ENCODE assay signal across 18 cellular contexts in the genomic region with DNA sequence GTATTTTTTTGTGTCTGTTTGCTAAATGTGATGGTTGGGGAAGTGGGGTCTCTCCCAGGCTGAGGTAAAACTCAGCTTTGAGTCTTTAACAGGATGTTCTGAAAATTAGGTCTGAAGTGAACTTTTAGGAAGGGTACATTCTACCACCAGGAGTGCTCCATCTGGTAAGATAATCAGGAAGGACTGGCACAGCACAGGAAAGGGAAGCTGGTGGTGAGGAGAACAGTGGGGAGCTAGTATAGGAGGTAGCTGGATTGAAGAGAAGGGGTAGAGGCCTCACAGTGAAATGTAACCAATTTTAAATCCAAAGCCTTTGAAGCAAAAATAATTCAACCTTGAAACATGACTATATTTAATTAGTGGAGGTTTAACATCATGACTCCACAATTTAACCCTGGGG.
DNase-seq lines count a peak whose midpoint lies in the region; ATAC-seq and TF ChIP-seq lines count a peak whose summit lies in the region.
"Had no signal": no experiment of that assay in that cellular context is flagged by ENCODE, and none has a peak within 500 bp of the region (broad histone marks: within the 10 kb centered on the region; RNA-seq: fewer than 3 reads in every experiment).

No MANE protein-coding gene starts in this region.

- no peak overlapping the region for H3K27ac ChIP-seq in parathyroid adenoma
- H3K27ac ChIP-seq: 22Rv1, A549, C4-2B had no signal

- no peak overlapping the region for H3K4me2 ChIP-seq in parathyroid adenoma (ENCODE audit: low read length)
- H3K4me2 ChIP-seq: A549 had no signal

- H3K36me3 ChIP-seq in parathyroid adenoma (ENCODE audit: control insufficient read depth, insufficient read depth, low read length) = no peaks in the 10 kb centered on the region
- H3K36me3 ChIP-seq: HAP-1 had no signal

- ATAC-seq in HG03175 (IDR thresholded peaks at IDR 0.05; ENCODE audit: unreplicated experiment) (no peak), HG03520 (IDR thresholded peaks at IDR 0.05; ENCODE audit: unreplicated experiment) (no peak)
- ATAC-seq: A549, GM12878, K562 had no signal

- H3K9ac ChIP-seq in parathyroid adenoma = no peak overlapping the region

- no peak overlapping the region for H3K4me3 ChIP-seq in parathyroid adenoma (ENCODE audit: low read depth, low read length)
- H3K4me3 ChIP-seq: A549, GM12878, HAP-1, K562 had no signal

- H3K9me3 Mint-ChIP-seq in activated T-helper 2 cell treated with anti-CD3 and anti-CD28 coated beads, Interferon-gamma antibody, Interleukin-2, Interleukin-4, amounts not matched to agents 10 μg/mL and 5 μg/mL and 100 μg/mL, durations not matched to agents 14 hours and 24 hours and 36 hours = no peaks in the 10 kb centered on the region
- H3K9me3 Mint-ChIP-seq: CD4-positive, alpha-beta T cell had no signal

- DNase-seq in DMS153 treated with DMSO at 0.1 percent for 48 hours (lab: John Stamatoyannopoulos, UW; ENCODE audit: unreplicated experiment) = peak; percentile 48
- DNase-seq in DMS153 (lab: John Stamatoyannopoulos, UW) = no peak
- no peak for DNase-seq in activated T-helper 2 cell treated with anti-CD3 and anti-CD28 coated beads, Interferon-gamma antibody, Interleukin-2, Interleukin-4, amounts not matched to agents 10 μg/mL and 5 μg/mL and 100 μg/mL, durations not matched to agents 14 hours and 24 hours and 36 hours (ENCODE audit: low spot score)
- no peak for DNase-seq in activated gamma-delta T cell treated with Interleukin-2 at 50 U/mL for 16 hours
- DNase-seq: AML-193; CD4-positive, alpha-beta T cell; DND-41; EL; IMR-90 had no signal

- intact Hi-C loops in activated T-helper 2 cell treated with anti-CD3 and anti-CD28 coated beads, Interferon-gamma antibody, Interleukin-2, Interleukin-4, amounts not matched to agents 10 μg/mL and 5 μg/mL and 100 μg/mL, durations not matched to agents 14 hours and 24 hours and 36 hours (cut with micrococcal nuclease) = loop anchor here (10.0 kb wide), 1 partner anchor 110 kb away; no protein-coding TSS in a partner anchor

- no peaks in the 10 kb centered on the region for H3K79me2 ChIP-seq in parathyroid adenoma

- H3K27me3 Mint-ChIP-seq in activated T-helper 2 cell treated with anti-CD3 and anti-CD28 coated beads, Interferon-gamma antibody, Interleukin-2, Interleukin-4, amounts not matched to agents 10 μg/mL and 5 μg/mL and 100 μg/mL, durations not matched to agents 14 hours and 24 hours and 36 hours (ENCODE audit: low read depth) = no peaks in the 10 kb centered on the region
- H3K27me3 Mint-ChIP-seq: CD4-positive, alpha-beta T cell had no signal

- H3K4me1 ChIP-seq in parathyroid adenoma = peaks cover 5% of the 10 kb centered on the region
- H3K4me1 ChIP-seq: A549, HAP-1 had no signal

- peaks cover 12% of the 10 kb centered on the region for H3K4me1 Mint-ChIP-seq in activated T-helper 2 cell treated with anti-CD3 and anti-CD28 coated beads, Interferon-gamma antibody, Interleukin-2, Interleukin-4, amounts not matched to agents 10 μg/mL and 5 μg/mL and 100 μg/mL, durations not matched to agents 14 hours and 24 hours and 36 hours (ENCODE audit: low read depth)

- no peaks in the 10 kb centered on the region for H3K36me3 Mint-ChIP-seq in activated T-helper 2 cell treated with anti-CD3 and anti-CD28 coated beads, Interferon-gamma antibody, Interleukin-2, Interleukin-4, amounts not matched to agents 10 μg/mL and 5 μg/mL and 100 μg/mL, durations not matched to agents 14 hours and 24 hours and 36 hours (ENCODE audit: low read depth)

- H3K4me3 Mint-ChIP-seq in activated T-helper 2 cell treated with anti-CD3 and anti-CD28 coated beads, Interferon-gamma antibody, Interleukin-2, Interleukin-4, amounts not matched to agents 10 μg/mL and 5 μg/mL and 100 μg/mL, durations not matched to agents 14 hours and 24 hours and 36 hours (ENCODE audit: low read depth) = no peak overlapping the region
- H3K4me3 Mint-ChIP-seq: CD4-positive, alpha-beta T cell had no signal

- peak overlapping the region; percentile 48 for H3K27ac Mint-ChIP-seq in activated T-helper 2 cell treated with anti-CD3 and anti-CD28 coated beads, Interferon-gamma antibody, Interleukin-2, Interleukin-4, amounts not matched to agents 10 μg/mL and 5 μg/mL and 100 μg/mL, durations not matched to agents 14 hours and 24 hours and 36 hours
- H3K27ac Mint-ChIP-seq: CD4-positive, alpha-beta T cell had no signal

- H3K9me3 ChIP-seq in parathyroid adenoma (ENCODE audit: control insufficient read depth, low read length) = no peaks in the 10 kb centered on the region
- H3K9me3 ChIP-seq: A549, HAP-1 had no signal

- TF ChIP-seq CTCF in parathyroid adenoma (IDR thresholded peaks at IDR 0.05) = no peak

- peak overlapping the region; percentile 28 for H2AFZ ChIP-seq in parathyroid adenoma

- H3K27me3 ChIP-seq in parathyroid adenoma (ENCODE audit: control insufficient read depth, insufficient read depth, low read length) = no peaks in the 10 kb centered on the region
